In genomic region chr19:12778020-12778904, GRCh38 we compare ENCODE assay signal across 8 cellular contexts. TPM values are rescaled to one million over a fixed set of nuclear protein-coding genes. Genes with fewer than 3 reads are reported as not detected.
DNase-seq lines count a peak whose midpoint lies in the region; ATAC-seq and TF ChIP-seq lines count a peak whose summit lies in the region.

No MANE protein-coding gene starts in this region.

- H4K20me1 ChIP-seq in neural progenitor cell (ENCODE audit: low read depth), result no peaks in the 10 kb centered on the region

- peak overlapping the region; percentile 79 for H3K27ac Mint-ChIP-seq in neural progenitor cell

- H3K4me3 ChIP-seq in AG10803 (ENCODE audit: low read length) (peak overlapping the region; percentile 80), foreskin fibroblast (ENCODE audit: low read depth in 1 of 2, low read length in 2 of 2) (peak overlapping the region; percentile 58 to 62), neural progenitor cell (peak overlapping the region; percentile 60)

- H3K9ac ChIP-seq in neural progenitor cell, result no peak overlapping the region

- H3K79me2 ChIP-seq in neural progenitor cell (ENCODE audit: low read depth), result no peaks in the 10 kb centered on the region

- H3K4me1 ChIP-seq in neural progenitor cell, result peaks cover 29% of the 10 kb centered on the region

- TF ChIP-seq POLR2A in GM18951 (IDR thresholded peaks at IDR 0.05; ENCODE audit: extremely low read depth, insufficient read depth, insufficient read length), result peak; percentile 61

- H3K9me3 ChIP-seq in neural progenitor cell (ENCODE audit: low read depth), result no peaks in the 10 kb centered on the region

- H3K36me3 Mint-ChIP-seq in neural progenitor cell, result peaks cover 4% of the 10 kb centered on the region

- peak; percentile 81 for DNase-seq in AG10803 (ENCODE audit: low read depth)
- DNase-seq in NCI-H524 (lab: John Stamatoyannopoulos, UW), result peak; percentile 87 to 92
- DNase-seq in activated naive CD4-positive, alpha-beta T cell treated with Interleukin-2 at 50 U/mL for 16 hours, result peak; percentile 51
- DNase-seq in foreskin fibroblast, result peak; percentile 64 to 83
- peak; percentile 56 for DNase-seq in neural progenitor cell (ENCODE audit: low spot score)

- TF ChIP-seq CTCF in AG10803 (conservative IDR thresholded peaks at IDR 0.05; ENCODE audit: low read length) (no peak), foreskin fibroblast (IDR thresholded peaks at IDR 0.05; ENCODE audit: low read depth, low read length) (no peak), neural progenitor cell (IDR thresholded peaks at IDR 0.05) (no peak)

- H2AFZ ChIP-seq in neural progenitor cell (replicated peaks), result peak overlapping the region; percentile 52

- peaks cover 2% of the 10 kb centered on the region for H3K9me3 Mint-ChIP-seq in neural progenitor cell

- peak overlapping the region; percentile 91 for H3K4me2 ChIP-seq in neural progenitor cell

- in situ Hi-C loops in GM18951 (cut with MboI; ENCODE audit: low sequenced_read_pairs, unreplicated experiment), result no loop called here

- peaks cover 16% of the 10 kb centered on the region for H3K27me3 Mint-ChIP-seq in neural progenitor cell (ENCODE audit: insufficient read depth, low read depth)

- ATAC-seq in HG02970 (IDR thresholded peaks at IDR 0.05; ENCODE audit: low FRiP score, unreplicated experiment) (no peak), HG03565 (IDR thresholded peaks at IDR 0.05; ENCODE audit: unreplicated experiment) (no peak)

- peak overlapping the region; percentile 84 for H3K4me3 Mint-ChIP-seq in neural progenitor cell

- no peaks in the 10 kb centered on the region for H3K36me3 ChIP-seq in neural progenitor cell

- H3K27me3 ChIP-seq in neural progenitor cell, result peaks cover 10% of the 10 kb centered on the region

- peaks cover 33% of the 10 kb centered on the region for H3K4me1 Mint-ChIP-seq in neural progenitor cell

- peaks cover 59% of the 10 kb centered on the region for H3F3A ChIP-seq in neural progenitor cell (ENCODE audit: low read depth)

- no peak overlapping the region for H3K27ac ChIP-seq in neural progenitor cell

RNA-seq across cellular contexts. Expression of gene HOOK2, which starts 2.9 kb away (rescaled TPM):
- 14.3 and 25.1 TPM in 2 replicates for total RNA-seq in neural progenitor cell (ENCODE audit: low replicate concordance)

RNA-seq across cellular contexts. Expression of gene JUNB, which starts 13.0 kb away (rescaled TPM):
- 1.5 and 12.6 TPM in 2 replicates for total RNA-seq in neural progenitor cell (ENCODE audit: low replicate concordance)

RNA-seq across cellular contexts. Expression of gene PRDX2, which starts 23.3 kb away (rescaled TPM):
- 463 and 727 TPM in 2 replicates for total RNA-seq in neural progenitor cell (ENCODE audit: low replicate concordance)

RNA-seq across cellular contexts. Expression of gene THSD8, which starts 23.6 kb away (rescaled TPM):
- not detected in 2 replicates for total RNA-seq in neural progenitor cell (ENCODE audit: low replicate concordance)

RNA-seq across cellular contexts. Expression of gene BEST2, which starts 26.7 kb away (rescaled TPM):
- total RNA-seq in neural progenitor cell (ENCODE audit: low replicate concordance), result not detected in 2 replicates
